In genomic region chr14:65446159-65446558, GRCh38 we compare ENCODE assay signal across 20 cellular contexts. TPM values are rescaled to one million over a fixed set of nuclear protein-coding genes. Genes with fewer than 3 reads are reported as not detected.
DNase-seq lines count a peak whose midpoint lies in the region; ATAC-seq and TF ChIP-seq lines count a peak whose summit lies in the region.
"Had no signal": no experiment of that assay in that cellular context is flagged by ENCODE, and none has a peak within 500 bp of the region (broad histone marks: within the 10 kb centered on the region; RNA-seq: fewer than 3 reads in every experiment).

No MANE protein-coding gene starts in this region.

- peaks cover 8% of the 10 kb centered on the region for H3K9me3 Mint-ChIP-seq in activated T-helper 1 cell treated with anti-CD3 and anti-CD28 coated beads, Interleukin-12 subunit alpha, Interleukin-12 subunit beta, Interleukin-2, Interleukin-4 antibody, amounts not matched to agents 30 ng/mL and 10 ng/mL and 1 ng/mL, durations not matched to agents 14 hours and 24 hours and 36 hours
- H3K9me3 Mint-ChIP-seq in CD8-positive, alpha-beta memory T cell: peaks cover 0 to 3% (median 0%) of the 10 kb centered on the region in 5 donors
- H3K9me3 Mint-ChIP-seq: activated T-helper 17 cell treated with anti-CD3 and anti-CD28 coated beads, Interleukin-2, amount 50 U/mL, for 72 hours had no signal

- H3K4me2 ChIP-seq in GM23248 (ENCODE audit: unreplicated experiment): peak overlapping the region; percentile 22

- ATAC-seq in HG03280 (IDR thresholded peaks at IDR 0.05; ENCODE audit: unreplicated experiment): no peak
- ATAC-seq: activated T-helper 17 cell treated with anti-CD3 and anti-CD28 coated beads, Interleukin-2, amount 50 U/mL, for 72 hours; heart left ventricle; right lobe of liver had no signal

- H4K20me1 ChIP-seq in GM23248 (ENCODE audit: insufficient read depth): no peaks in the 10 kb centered on the region

- H3K36me3 ChIP-seq in A673 (ENCODE audit: insufficient read depth, low read length, poor library complexity, severe bottlenecking) (no peaks in the 10 kb centered on the region), GM23248 (ENCODE audit: low read depth) (no peaks in the 10 kb centered on the region), spleen (peaks cover 0 to 7% (median 0%) of the 10 kb centered on the region in 6 donors)
- no peaks in the 10 kb centered on the region for H3K36me3 ChIP-seq in CD8-positive, alpha-beta memory T cell (ENCODE audit: insufficient read depth, low read length)
- H3K36me3 ChIP-seq: adrenal gland, heart left ventricle, Peyer's patch, right lobe of liver had no signal

- in situ Hi-C loops in GM23248 (cut with MboI): no loop called here

- H3K4me3 ChIP-seq in A673 (ENCODE audit: low read depth, low read length, poor library complexity, severe bottlenecking) (no peak overlapping the region), GM23248 (no peak overlapping the region), fibroblast of mammary gland (ENCODE audit: control insufficient read depth, low read depth, low read length) (no peak overlapping the region), spleen (no peak overlapping the region)
- no peak overlapping the region for H3K4me3 ChIP-seq in CD8-positive, alpha-beta memory T cell (ENCODE audit: low read length)
- H3K4me3 ChIP-seq: adrenal gland, heart left ventricle, Peyer's patch, right lobe of liver had no signal

- H3K4me1 Mint-ChIP-seq in activated T-helper 1 cell treated with anti-CD3 and anti-CD28 coated beads, Interleukin-12 subunit alpha, Interleukin-12 subunit beta, Interleukin-2, Interleukin-4 antibody, amounts not matched to agents 30 ng/mL and 10 ng/mL and 1 ng/mL, durations not matched to agents 14 hours and 24 hours and 36 hours (ENCODE audit: low read depth): peaks cover 56% of the 10 kb centered on the region
- H3K4me1 Mint-ChIP-seq in CD8-positive, alpha-beta memory T cell: peaks cover 14 to 46% (median 36%) of the 10 kb centered on the region in 3 donors
- H3K4me1 Mint-ChIP-seq: mesothelial cell of epicardium had no signal

- whole genome bisulfite sequencing in GM23248 (ENCODE audit: low coverage in 1 of 2, low lambda C conversion rate in 2 of 2, missing lambda C conversion rate in 2 of 2), 2 experiments: 0 to 5% methylated on average over 1 of the region's 1 CpG
- WGBS in spleen, 5 donors: 51 to 76% (median 67%) methylated on average over 1 of the region's 1 CpG

- intact Hi-C loops in A673 (cut with micrococcal nuclease; ENCODE audit: unreplicated experiment): no loop called here
- intact Hi-C loops in activated T-helper 1 cell treated with anti-CD3 and anti-CD28 coated beads, Interleukin-12 subunit alpha, Interleukin-12 subunit beta, Interleukin-2, Interleukin-4 antibody, amounts not matched to agents 30 ng/mL and 10 ng/mL and 1 ng/mL, durations not matched to agents 14 hours and 24 hours and 36 hours (cut with micrococcal nuclease): no loop called here
- intact Hi-C loops in spleen (cut with DNase I; ENCODE audit: low total_unique reads): no loop called here

- H3K27ac ChIP-seq in A673 (ENCODE audit: low read depth, low read length, poor library complexity, severe bottlenecking): no peak overlapping the region
- H3K27ac ChIP-seq in GM23248: no peak overlapping the region
- no peak overlapping the region for H3K27ac ChIP-seq in CD8-positive, alpha-beta memory T cell (ENCODE audit: low read depth, low read length)
- H3K27ac ChIP-seq in spleen: no peak overlapping the region
- H3K27ac ChIP-seq: adrenal gland, heart left ventricle, Peyer's patch, right lobe of liver, VCaP had no signal

- no peak overlapping the region for H3K9ac ChIP-seq in GM23248

- TF ChIP-seq POLR2A in spleen (IDR thresholded peaks at IDR 0.05): no peak

- H3K27me3 ChIP-seq in A673 (replicated peaks; ENCODE audit: insufficient read depth, low read depth, low read length, poor library complexity): no peaks in the 10 kb centered on the region
- H3K27me3 ChIP-seq in GM23248 (replicated peaks; ENCODE audit: insufficient read depth): no peaks in the 10 kb centered on the region
- no peaks in the 10 kb centered on the region for H3K27me3 ChIP-seq in CD8-positive, alpha-beta memory T cell (ENCODE audit: insufficient read depth, low read length, poor library complexity, severe bottlenecking)
- no peaks in the 10 kb centered on the region for H3K27me3 ChIP-seq in spleen (replicated peaks in 1 of 7)
- H3K27me3 ChIP-seq: adrenal gland, heart left ventricle, Peyer's patch, right lobe of liver had no signal

- no peak for TF ChIP-seq CTCF in A673 (conservative IDR thresholded peaks at IDR 0.05; ENCODE audit: low read depth, low read length)
- TF ChIP-seq CTCF in fibroblast of mammary gland (conservative IDR thresholded peaks at IDR 0.05; ENCODE audit: control insufficient read depth, insufficient read depth, low read depth, low read length): no peak
- TF ChIP-seq CTCF in spleen (IDR thresholded peaks at IDR 0.05 in 8 of 11, conservative IDR thresholded peaks at IDR 0.05 in 3 of 11): no peak

- no peaks in the 10 kb centered on the region for H3K4me1 ChIP-seq in A673 (ENCODE audit: insufficient read depth, low read length, poor library complexity, severe bottlenecking)
- peaks cover 23% of the 10 kb centered on the region for H3K4me1 ChIP-seq in GM23248 (ENCODE audit: insufficient read depth)
- no peaks in the 10 kb centered on the region for H3K4me1 ChIP-seq in CD8-positive, alpha-beta memory T cell (ENCODE audit: insufficient read depth, low read length)
- H3K4me1 ChIP-seq in spleen: peaks cover 0 to 6% (median 0%) of the 10 kb centered on the region in 6 donors
- H3K4me1 ChIP-seq: adrenal gland, Peyer's patch, right lobe of liver had no signal

- H3K9me3 ChIP-seq in A673 (ENCODE audit: low read depth, low read length, poor library complexity, severe bottlenecking) (no peaks in the 10 kb centered on the region), GM23248 (ENCODE audit: low read depth) (no peaks in the 10 kb centered on the region), spleen (peaks cover 0 to 9% (median 3%) of the 10 kb centered on the region in 8 donors)
- no peaks in the 10 kb centered on the region for H3K9me3 ChIP-seq in CD8-positive, alpha-beta memory T cell (ENCODE audit: low read length)
- H3K9me3 ChIP-seq: adrenal gland, right lobe of liver had no signal

- no TSS peak for BruUV-seq in A673 (replicated peaks; lab: Mats Ljungman, UMichigan)

- no peaks in the 10 kb centered on the region for H3K9me2 ChIP-seq in GM23248 (ENCODE audit: insufficient read depth)

- CTCF ChIA-PET in A673 (lab: Charles Lee): no interaction called here
- CTCF ChIA-PET in CD8-positive, alpha-beta memory T cell (lab: Charles Lee): no interaction called here

- POLR2A ChIA-PET in A673 (lab: Charles Lee; ENCODE audit: low non-redundant PET): no interaction called here
- POLR2A ChIA-PET in CD8-positive, alpha-beta memory T cell (lab: Charles Lee): no interaction called here

- peaks cover 100% of the 10 kb centered on the region for H3K79me2 ChIP-seq in GM23248 (ENCODE audit: insufficient read depth)

- no peak overlapping the region for H3K4me3 Mint-ChIP-seq in activated T-helper 1 cell treated with anti-CD3 and anti-CD28 coated beads, Interleukin-12 subunit alpha, Interleukin-12 subunit beta, Interleukin-2, Interleukin-4 antibody, amounts not matched to agents 30 ng/mL and 10 ng/mL and 1 ng/mL, durations not matched to agents 14 hours and 24 hours and 36 hours
- H3K4me3 Mint-ChIP-seq in CD8-positive, alpha-beta memory T cell: no peak overlapping the region
- H3K4me3 Mint-ChIP-seq: activated T-helper 17 cell treated with anti-CD3 and anti-CD28 coated beads, Interleukin-2, amount 50 U/mL, for 72 hours; mesothelial cell of epicardium had no signal

- peaks cover 43% of the 10 kb centered on the region for H3K36me3 Mint-ChIP-seq in activated T-helper 1 cell treated with anti-CD3 and anti-CD28 coated beads, Interleukin-12 subunit alpha, Interleukin-12 subunit beta, Interleukin-2, Interleukin-4 antibody, amounts not matched to agents 30 ng/mL and 10 ng/mL and 1 ng/mL, durations not matched to agents 14 hours and 24 hours and 36 hours (ENCODE audit: low read depth)
- H3K36me3 Mint-ChIP-seq in CD8-positive, alpha-beta memory T cell: peaks cover 14 to 23% (median 14%) of the 10 kb centered on the region in 3 donors

- DNase-seq in A673 (ENCODE audit: low spot score) (peak; percentile 18), GM23248 (peak; percentile 78), fibroblast of mammary gland (ENCODE audit: low read depth) (peak; percentile 79), nucleus accumbens (lab: John Stamatoyannopoulos, UW) (no peak), spleen (no peak)
- no peak for DNase-seq in activated T-helper 1 cell treated with anti-CD3 and anti-CD28 coated beads, Interleukin-12 subunit alpha, Interleukin-12 subunit beta, Interleukin-2, Interleukin-4 antibody, amounts not matched to agents 30 ng/mL and 10 ng/mL and 1 ng/mL, durations not matched to agents 14 hours and 24 hours and 36 hours (ENCODE audit: low spot score)
- no peak for DNase-seq in CD8-positive, alpha-beta memory T cell
- DNase-seq: activated CD8-positive, alpha-beta memory T cell treated with anti-CD3 and anti-CD28 coated beads for 24 hours; adrenal gland; heart left ventricle; NCI-H187; NCI-H524 treated with DMSO at 0.1 percent for 48 hours; Peyer's patch; right lobe of liver; stimulated activated CD4-positive, alpha-beta T cell treated with anti-CD3 and anti-CD28 coated beads, Interleukin-1b, Interleukin-23, amount 100 ng/mL, for 48 hours; substantia nigra had no signal

- peak overlapping the region; percentile 31 for H3K27ac Mint-ChIP-seq in activated T-helper 1 cell treated with anti-CD3 and anti-CD28 coated beads, Interleukin-12 subunit alpha, Interleukin-12 subunit beta, Interleukin-2, Interleukin-4 antibody, amounts not matched to agents 30 ng/mL and 10 ng/mL and 1 ng/mL, durations not matched to agents 14 hours and 24 hours and 36 hours
- H3K27ac Mint-ChIP-seq in CD8-positive, alpha-beta memory T cell: no peak overlapping the region
- H3K27ac Mint-ChIP-seq: activated T-helper 17 cell treated with anti-CD3 and anti-CD28 coated beads, Interleukin-2, amount 50 U/mL, for 72 hours had no signal

- H3K27me3 Mint-ChIP-seq in activated T-helper 1 cell treated with anti-CD3 and anti-CD28 coated beads, Interleukin-12 subunit alpha, Interleukin-12 subunit beta, Interleukin-2, Interleukin-4 antibody, amounts not matched to agents 30 ng/mL and 10 ng/mL and 1 ng/mL, durations not matched to agents 14 hours and 24 hours and 36 hours (ENCODE audit: insufficient read depth): no peaks in the 10 kb centered on the region
- H3K27me3 Mint-ChIP-seq in CD8-positive, alpha-beta memory T cell: no peaks in the 10 kb centered on the region
- H3K27me3 Mint-ChIP-seq: activated T-helper 17 cell treated with anti-CD3 and anti-CD28 coated beads, Interleukin-2, amount 50 U/mL, for 72 hours had no signal

- H3F3A ChIP-seq in GM23248 (ENCODE audit: insufficient read depth): no peaks in the 10 kb centered on the region; the same call in 1 of the 2 replicates

- no peak overlapping the region for H2AFZ ChIP-seq in GM23248

RNA-seq across cellular contexts. Expression of gene FUT8, which starts 33.6 kb away (rescaled TPM):
- 11.0 and 11.6 TPM in 2 replicates for total RNA-seq in A673 (2021)
- 60.6 and 83.7 TPM in 2 replicates for total RNA-seq in GM23248 (2014; rRNA removed; shearing (Covaris generic))
- 40.0 and 45.9 TPM in 2 replicates for polyA plus RNA-seq in GM23248 (2016; fragmentation: Nextera tagmentation; extraction: Ambion mirVana)
- 181 and 182 TPM in 2 replicates for total RNA-seq in activated T-helper 1 cell treated with anti-CD3 and anti-CD28 coated beads, Interleukin-12 subunit alpha, Interleukin-12 subunit beta, Interleukin-2, Interleukin-4 antibody, amounts not matched to agents 30 ng/mL and 10 ng/mL and 1 ng/mL, durations not matched to agents 14 hours and 24 hours and 36 hours
- total RNA-seq in CD8-positive, alpha-beta memory T cell: 10 to 100 TPM; 76.0 to 81.7 TPM
- 13.3 TPM for polyA plus RNA-seq in CD8-positive, alpha-beta memory T cell
- total RNA-seq in spleen: 10 to 100 TPM; 41.9 to 75.1 (median 61.9) TPM
- polyA plus RNA-seq in spleen: 10 to 100 TPM in 1 of 3 donors, 1 to 10 TPM in 2; 9.4 to 13.8 (median 9.9) TPM

Comparison
In these comparisons a context has a peak if more than half of its experiments do, and no peak if none do; other contexts are left out.
1. DNase-seq: peak in A673 (single experiment), GM23248 (single experiment) and fibroblast of mammary gland (single experiment); none in activated T-helper 1 cell treated with anti-CD3 and anti-CD28 coated beads, Interleukin-12 subunit alpha, Interleukin-12 subunit beta, Interleukin-2, Interleukin-4 antibody, amounts not matched to agents 30 ng/mL and 10 ng/mL and 1 ng/mL, durations not matched to agents 14 hours and 24 hours and 36 hours (single experiment), nucleus accumbens (0 of 56), CD8-positive, alpha-beta memory T cell (0 of 5) and spleen (single experiment).